Comparison of ENCODE assay signal across 8 cellular contexts in the genomic region with DNA sequence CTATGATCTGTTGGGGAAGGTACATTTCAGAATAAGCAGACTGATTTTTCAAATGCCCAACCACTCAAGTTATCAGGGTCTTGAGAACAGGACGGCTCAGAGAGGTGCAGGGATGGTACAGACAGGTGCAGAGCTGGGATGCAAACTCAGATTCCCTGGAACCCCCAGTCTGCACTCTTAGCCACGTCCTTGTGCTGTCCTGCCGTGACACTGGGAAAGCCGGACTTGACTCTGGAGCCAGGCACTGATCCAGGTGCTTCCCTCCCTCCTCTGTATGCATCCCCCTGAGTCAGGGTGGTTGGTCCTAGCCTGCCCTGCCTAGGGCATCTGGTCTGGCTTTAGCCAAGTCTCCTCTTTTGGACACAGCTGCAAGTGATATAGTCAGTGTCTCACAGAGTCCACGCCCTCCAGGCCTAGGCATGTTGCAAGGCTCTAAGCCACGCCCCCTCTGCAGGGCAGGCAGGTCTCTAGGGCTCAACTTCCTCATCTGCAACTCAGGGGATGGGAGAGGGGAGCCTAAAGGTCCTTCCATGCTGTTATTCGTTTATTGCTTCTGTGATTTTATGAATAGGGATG.
DNase-seq lines count a peak whose midpoint lies in the region; ATAC-seq and TF ChIP-seq lines count a peak whose summit lies in the region.

No MANE protein-coding gene starts in this region.

- TF ChIP-seq CTCF in chondrocyte (IDR thresholded peaks at IDR 0.05) = no peak

- DNase-seq in NCI-H1417 (lab: John Stamatoyannopoulos, UW) = peak; percentile 28 to 75 (median 50)
- no peak for DNase-seq in NCI-H1417 treated with DMSO at 0.1 percent for 48 hours (lab: John Stamatoyannopoulos, UW)
- peak; percentile 30 for DNase-seq in LoVo (ENCODE audit: low spot score)
- peak; percentile 65 for DNase-seq in activated CD4-positive, alpha-beta T cell treated with anti-CD3 and anti-CD28 coated beads, Interleukin-2, amount 10 ng/mL, durations not matched to agents 7 days and 5 days
- DNase-seq in left lobe of liver (ENCODE audit: low spot score) = no peak
- no peak for DNase-seq in chondrocyte (ENCODE audit: low spot score)

- H3K9me3 Mint-ChIP-seq in activated CD4-positive, alpha-beta T cell treated with anti-CD3 and anti-CD28 coated beads, Interleukin-2, amount 10 ng/mL, durations not matched to agents 7 days and 5 days = no peaks in the 10 kb centered on the region
- no peaks in the 10 kb centered on the region for H3K9me3 Mint-ChIP-seq in chondrocyte (ENCODE audit: low read depth)

- POLR2A ChIA-PET in activated CD4-positive, alpha-beta T cell treated with anti-CD3 and anti-CD28 coated beads, Interleukin-2, amount 10 ng/mL, durations not matched to agents 7 days and 5 days (lab: Charles Lee) = no interaction called here

- no peak overlapping the region for H3K27ac Mint-ChIP-seq in activated CD4-positive, alpha-beta T cell treated with anti-CD3 and anti-CD28 coated beads, Interleukin-2, amount 10 ng/mL, durations not matched to agents 7 days and 5 days
- no peak overlapping the region for H3K27ac Mint-ChIP-seq in chondrocyte (ENCODE audit: unreplicated experiment)

- peak; percentile 65 for ATAC-seq in left lobe of liver
- no peak for ATAC-seq in GM21447 (IDR thresholded peaks at IDR 0.05; ENCODE audit: unreplicated experiment)
- no peak for ATAC-seq in HG02798 (IDR thresholded peaks at IDR 0.05; ENCODE audit: poor library complexity, unreplicated experiment)

- H3K4me3 Mint-ChIP-seq in activated CD4-positive, alpha-beta T cell treated with anti-CD3 and anti-CD28 coated beads, Interleukin-2, amount 10 ng/mL, durations not matched to agents 7 days and 5 days = no peak overlapping the region
- no peak overlapping the region for H3K4me3 Mint-ChIP-seq in chondrocyte (ENCODE audit: unreplicated experiment)

- no peaks in the 10 kb centered on the region for H3K27me3 Mint-ChIP-seq in activated CD4-positive, alpha-beta T cell treated with anti-CD3 and anti-CD28 coated beads, Interleukin-2, amount 10 ng/mL, durations not matched to agents 7 days and 5 days
- H3K27me3 Mint-ChIP-seq in chondrocyte (ENCODE audit: low read depth) = no peaks in the 10 kb centered on the region

- H3K36me3 Mint-ChIP-seq in activated CD4-positive, alpha-beta T cell treated with anti-CD3 and anti-CD28 coated beads, Interleukin-2, amount 10 ng/mL, durations not matched to agents 7 days and 5 days (ENCODE audit: low read depth) = no peaks in the 10 kb centered on the region
- no peaks in the 10 kb centered on the region for H3K36me3 Mint-ChIP-seq in chondrocyte (ENCODE audit: low read depth)

- peaks cover 28% of the 10 kb centered on the region for H3K4me1 Mint-ChIP-seq in activated CD4-positive, alpha-beta T cell treated with anti-CD3 and anti-CD28 coated beads, Interleukin-2, amount 10 ng/mL, durations not matched to agents 7 days and 5 days
- peaks cover 6% of the 10 kb centered on the region for H3K4me1 Mint-ChIP-seq in chondrocyte (ENCODE audit: low read depth)

- CTCF ChIA-PET in activated CD4-positive, alpha-beta T cell treated with anti-CD3 and anti-CD28 coated beads, Interleukin-2, amount 10 ng/mL, durations not matched to agents 7 days and 5 days (lab: Charles Lee) = no interaction called here

Comparison
In these comparisons a context has a peak if more than half of its experiments do, and no peak if none do; other contexts are left out.
1. DNase-seq: peak in NCI-H1417 (3 of 3), LoVo (single experiment) and activated CD4-positive, alpha-beta T cell treated with anti-CD3 and anti-CD28 coated beads, Interleukin-2, amount 10 ng/mL, durations not matched to agents 7 days and 5 days (single experiment); none in NCI-H1417 treated with DMSO at 0.1 percent for 48 hours (single experiment), left lobe of liver (single experiment) and chondrocyte (single experiment).